Comparison of ENCODE assay signal across 17 cellular contexts in genomic region chr10:121292396-121292795, GRCh38.
DNase-seq lines count a peak whose midpoint lies in the region; ATAC-seq and TF ChIP-seq lines count a peak whose summit lies in the region.
"Had no signal": no experiment of that assay in that cellular context is flagged by ENCODE, and none has a peak within 500 bp of the region (broad histone marks: within the 10 kb centered on the region; RNA-seq: fewer than 3 reads in every experiment).

No MANE protein-coding gene starts in this region.

- TF ChIP-seq CTCF in brain (conservative IDR thresholded peaks at IDR 0.05) (no peak), mesothelial cell of epicardium (IDR thresholded peaks at IDR 0.05; ENCODE audit: unreplicated experiment) (no peak), sigmoid colon (IDR thresholded peaks at IDR 0.05) (no peak), OCI-LY7 (conservative IDR thresholded peaks at IDR 0.05; ENCODE audit: low read length) (no peak)

- no peaks in the 10 kb centered on the region for H3K9me3 ChIP-seq in BLaER1 treated with 17β-estradiol and CSF1 and Interleukin-3, amounts not matched to agents 10 nM and 100 nM (replicated peaks in 1 of 11)
- H3K9me3 ChIP-seq in sigmoid colon (no peaks in the 10 kb centered on the region), OCI-LY7 (ENCODE audit: low read length) (no peaks in the 10 kb centered on the region)

- H3K9ac ChIP-seq in BLaER1 treated with 17β-estradiol and CSF1 and Interleukin-3, amounts not matched to agents 10 nM and 100 nM = no peak overlapping the region

- no peaks in the 10 kb centered on the region for H4K20me1 ChIP-seq in BLaER1 treated with 17β-estradiol and CSF1 and Interleukin-3, amounts not matched to agents 10 nM and 100 nM
- no peaks in the 10 kb centered on the region for H4K20me1 ChIP-seq in OCI-LY7 (ENCODE audit: insufficient read depth, low read length)

- no peak for TF ChIP-seq POLR2A in sigmoid colon (IDR thresholded peaks at IDR 0.05)

- peaks cover 0 to 11% (median 0%) of the 10 kb centered on the region in 5 experiments for H3K9me3 Mint-ChIP-seq in brain
- no peaks in the 10 kb centered on the region for H3K9me3 Mint-ChIP-seq in mesothelial cell of epicardium
- H3K9me3 Mint-ChIP-seq in activated T-cell treated with anti-CD3 and anti-CD28 coated beads, Interleukin-2, amount 50 U/mL, for 72 hours = peaks cover 0 to 2% of the 10 kb centered on the region in 2 donors

- no peaks in the 10 kb centered on the region for H3K36me3 Mint-ChIP-seq in brain
- no peaks in the 10 kb centered on the region for H3K36me3 Mint-ChIP-seq in mesothelial cell of epicardium
- no peaks in the 10 kb centered on the region for H3K36me3 Mint-ChIP-seq in activated T-cell treated with anti-CD3 and anti-CD28 coated beads, Interleukin-2, amount 50 U/mL, for 72 hours (ENCODE audit: insufficient read depth in 2 of 2)
- H3K36me3 Mint-ChIP-seq: CD4-positive, CD25-positive, alpha-beta regulatory T cell; CD8-positive, alpha-beta memory T cell had no signal

- H3K4me3 ChIP-seq in BLaER1 treated with 17β-estradiol and CSF1 and Interleukin-3, amounts not matched to agents 10 nM and 100 nM = no peak overlapping the region
- H3K4me3 ChIP-seq in sigmoid colon = no peak overlapping the region
- no peak overlapping the region for H3K4me3 ChIP-seq in OCI-LY7 (ENCODE audit: low read depth, low read length, poor library complexity, severe bottlenecking)

- H3K27ac ChIP-seq in BLaER1 treated with 17β-estradiol and CSF1 and Interleukin-3, amounts not matched to agents 10 nM and 100 nM = no peak overlapping the region
- peak overlapping the region in 3 of 4 donors; percentile 72 to 84 (median 76) for H3K27ac ChIP-seq in sigmoid colon
- H3K27ac ChIP-seq in OCI-LY7 (ENCODE audit: low read depth, low read length, poor library complexity, severe bottlenecking) = no peak overlapping the region

- peaks cover 0 to 22% (median 12%) of the 10 kb centered on the region in 10 experiments; a peak in 16 of 20 replicates for H3K4me1 ChIP-seq in BLaER1 treated with 17β-estradiol and CSF1 and Interleukin-3, amounts not matched to agents 10 nM and 100 nM
- peaks cover 0 to 52% (median 51%) of the 10 kb centered on the region in 4 donors for H3K4me1 ChIP-seq in sigmoid colon
- no peaks in the 10 kb centered on the region for H3K4me1 ChIP-seq in OCI-LY7 (ENCODE audit: insufficient read depth, low read length, poor library complexity, severe bottlenecking)

- POLR2A ChIA-PET in OCI-LY7 (lab: Charles Lee) = no interaction called here

- H3K27ac Mint-ChIP-seq in brain = peak overlapping the region in 3 of 5 experiments; percentile 14 to 62 (median 28)
- H3K27ac Mint-ChIP-seq in mesothelial cell of epicardium = peak overlapping the region; percentile 8
- no peak overlapping the region for H3K27ac Mint-ChIP-seq in activated T-cell treated with anti-CD3 and anti-CD28 coated beads, Interleukin-2, amount 50 U/mL, for 72 hours
- H3K27ac Mint-ChIP-seq: B cell; CD4-positive, CD25-positive, alpha-beta regulatory T cell; CD8-positive, alpha-beta memory T cell had no signal

- 75 to 81% methylated on average over 10 of the region's 10 CpGs for WGBS in sigmoid colon, 2 donors

- H3K4me3 Mint-ChIP-seq in brain = peak overlapping the region in 1 of 5 experiments; percentile 10
- H3K4me3 Mint-ChIP-seq in mesothelial cell of epicardium = no peak overlapping the region
- H3K4me3 Mint-ChIP-seq in activated T-cell treated with anti-CD3 and anti-CD28 coated beads, Interleukin-2, amount 50 U/mL, for 72 hours = no peak overlapping the region
- H3K4me3 Mint-ChIP-seq: B cell; CD4-positive, CD25-positive, alpha-beta regulatory T cell; CD8-positive, alpha-beta memory T cell; H9 had no signal

- intact Hi-C loops in sigmoid colon (cut with DNase I) (no loop called here), posterior vena cava (cut with DNase I) (no loop called here), OCI-LY7 (cut with micrococcal nuclease; ENCODE audit: unreplicated experiment) (no loop called here)

- peak overlapping the region in 7 of 11 experiments; percentile 4 to 58 (median 33); a peak in 7 of 22 replicates for H3K4me2 ChIP-seq in BLaER1 treated with 17β-estradiol and CSF1 and Interleukin-3, amounts not matched to agents 10 nM and 100 nM
- H3K4me2 ChIP-seq in OCI-LY7 (ENCODE audit: low read length) = no peak overlapping the region

- BruUV-seq in OCI-LY7 (replicated peaks; lab: Mats Ljungman, UMichigan) = no TSS peak

- no peaks in the 10 kb centered on the region for H3K27me3 ChIP-seq in BLaER1 treated with 17β-estradiol and CSF1 and Interleukin-3, amounts not matched to agents 10 nM and 100 nM
- H3K27me3 ChIP-seq in sigmoid colon = no peaks in the 10 kb centered on the region

- H2AFZ ChIP-seq in OCI-LY7 (ENCODE audit: low read length) = no peak overlapping the region

- no peaks in the 10 kb centered on the region for H3K79me2 ChIP-seq in OCI-LY7 (ENCODE audit: insufficient read depth, low read depth, low read length)

- CTCF ChIA-PET in OCI-LY7 (lab: Charles Lee; ENCODE audit: unreplicated experiment) = no interaction called here

- no peak for ATAC-seq in activated T-cell treated with anti-CD3 and anti-CD28 coated beads, Interleukin-2, amount 50 U/mL, for 72 hours (replicated peaks in 1 of 2)

- peaks cover 30% of the 10 kb centered on the region for H3K27me3 Mint-ChIP-seq in brain
- no peaks in the 10 kb centered on the region for H3K27me3 Mint-ChIP-seq in mesothelial cell of epicardium (ENCODE audit: low read depth)
- peaks cover 12% of the 10 kb centered on the region for H3K27me3 Mint-ChIP-seq in activated T-cell treated with anti-CD3 and anti-CD28 coated beads, Interleukin-2, amount 50 U/mL, for 72 hours (ENCODE audit: low read depth)
- H3K27me3 Mint-ChIP-seq: CD4-positive, CD25-positive, alpha-beta regulatory T cell had no signal

- no peak for TF ChIP-seq EP300 in sigmoid colon (IDR thresholded peaks at IDR 0.05)

- no peaks in the 10 kb centered on the region for H3K36me3 ChIP-seq in BLaER1 treated with 17β-estradiol and CSF1 and Interleukin-3, amounts not matched to agents 10 nM and 100 nM
- no peaks in the 10 kb centered on the region for H3K36me3 ChIP-seq in sigmoid colon
- no peaks in the 10 kb centered on the region for H3K36me3 ChIP-seq in OCI-LY7 (ENCODE audit: insufficient read depth, low read length)

- H3K9me2 ChIP-seq in OCI-LY7 (ENCODE audit: insufficient read depth, low read length) = no peaks in the 10 kb centered on the region

- DNase-seq in mesothelial cell of epicardium (ENCODE audit: low spot score in 2 of 2, unreplicated experiment in 2 of 2) (no peak), sigmoid colon (no peak), posterior vena cava (ENCODE audit: low spot score) (no peak), OCI-LY7 (ENCODE audit: low spot score) (no peak), GM19240 (ENCODE audit: insufficient read length, low spot score) (no peak)
- DNase-seq in activated T-cell treated with anti-CD3 and anti-CD28 coated beads, Interleukin-2, amount 50 U/mL, for 72 hours = no peak
- DNase-seq: CD4-positive, CD25-positive, alpha-beta regulatory T cell; CD8-positive, alpha-beta memory T cell; COR-L47; DMS153; DMS79; GDM1; GOT3; H9 had no signal

- peaks cover 45% of the 10 kb centered on the region for H3K4me1 Mint-ChIP-seq in brain
- H3K4me1 Mint-ChIP-seq in mesothelial cell of epicardium = peaks cover 36% of the 10 kb centered on the region
- no peaks in the 10 kb centered on the region for H3K4me1 Mint-ChIP-seq in activated T-cell treated with anti-CD3 and anti-CD28 coated beads, Interleukin-2, amount 50 U/mL, for 72 hours (ENCODE audit: low read depth)
- H3K4me1 Mint-ChIP-seq: B cell; CD4-positive, CD25-positive, alpha-beta regulatory T cell; CD8-positive, alpha-beta memory T cell had no signal

Comparison
In these comparisons a context has a peak if more than half of its experiments do, and no peak if none do; other contexts are left out.
1. H3K27ac ChIP-seq: peak in sigmoid colon (3 of 4); none in BLaER1 treated with 17β-estradiol and CSF1 and Interleukin-3, amounts not matched to agents 10 nM and 100 nM (0 of 11) and OCI-LY7 (single experiment).